ENCODE assay signal across 1 cellular context in the genomic region with DNA sequence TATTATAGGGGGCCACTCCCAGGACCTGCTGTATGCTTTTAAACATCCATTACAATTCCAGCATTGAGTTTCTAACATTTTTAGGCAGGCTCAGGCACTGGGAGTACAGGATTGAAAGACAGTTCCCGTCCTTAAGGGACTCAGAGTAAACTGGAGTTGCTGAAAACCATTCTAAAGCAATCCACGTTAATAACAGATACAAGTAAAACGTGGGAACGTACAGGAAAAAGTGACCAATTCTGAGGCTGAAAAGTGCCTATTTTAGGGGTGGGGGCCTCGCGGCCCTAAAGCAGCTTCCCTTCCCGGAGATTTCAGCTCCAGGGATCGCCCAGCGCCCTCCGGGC.
TF ChIP-seq lines count a peak whose summit lies in the region.

No MANE protein-coding gene starts in this region.

TF ChIP-seq in GM12878, 131 proteins besides CTCF, POLR2A, EP300 and RAD21 (continued from another document):
- TF ChIP-seq CBX3 (IDR thresholded peaks at IDR 0.05; ENCODE audit: borderline replicate concordance, low read depth) (no peak), TCF3 (IDR thresholded peaks at IDR 0.05; ENCODE audit: borderline replicate concordance, insufficient read depth, low read depth, low read length) (no peak), FOXM1 (IDR thresholded peaks at IDR 0.05; ENCODE audit: low read depth, low read length) (0 out of 2 replicates have a peak, but pooled peaks have one; percentile 16), SP1 (IDR thresholded peaks at IDR 0.05; ENCODE audit: low read depth, low read length) (no peak), LARP7 (IDR thresholded peaks at IDR 0.05) (no peak), CEBPB (IDR thresholded peaks at IDR 0.05; ENCODE audit: borderline replicate concordance in 1 of 2, low read depth in 2 of 2, low read length in 2 of 2) (no peak), NR2C1 (IDR thresholded peaks at IDR 0.05) (no peak), SMAD1 (IDR thresholded peaks at IDR 0.05; ENCODE audit: low read depth, partially characterized antibody) (no peak), NFIC (IDR thresholded peaks at IDR 0.05; ENCODE audit: low read depth, low read length) (peak; percentile 9; the same call in 1 of the 2 replicates), IKZF1 (conservative IDR thresholded peaks at IDR 0.05) (no peak), RFX5 (IDR thresholded peaks at IDR 0.05; ENCODE audit: low read depth, low read length) (no peak), STAT3 (IDR thresholded peaks at IDR 0.05; ENCODE audit: low read depth, low read length) (no peak), POLR2AphosphoS5 (IDR thresholded peaks at IDR 0.05; ENCODE audit: low read length) (0 out of 2 replicates have a peak, but pooled peaks have one; percentile 4)
- TF ChIP-seq, protein P1, sequence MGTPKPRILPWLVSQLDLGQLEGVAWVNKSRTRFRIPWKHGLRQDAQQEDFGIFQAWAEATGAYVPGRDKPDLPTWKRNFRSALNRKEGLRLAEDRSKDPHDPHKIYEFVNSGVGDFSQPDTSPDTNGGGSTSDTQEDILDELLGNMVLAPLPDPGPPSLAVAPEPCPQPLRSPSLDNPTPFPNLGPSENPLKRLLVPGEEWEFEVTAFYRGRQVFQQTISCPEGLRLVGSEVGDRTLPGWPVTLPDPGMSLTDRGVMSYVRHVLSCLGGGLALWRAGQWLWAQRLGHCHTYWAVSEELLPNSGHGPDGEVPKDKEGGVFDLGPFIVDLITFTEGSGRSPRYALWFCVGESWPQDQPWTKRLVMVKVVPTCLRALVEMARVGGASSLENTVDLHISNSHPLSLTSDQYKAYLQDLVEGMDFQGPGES (IDR thresholded peaks at IDR 0.05) = no peak
- TF ChIP-seq, protein P2, sequence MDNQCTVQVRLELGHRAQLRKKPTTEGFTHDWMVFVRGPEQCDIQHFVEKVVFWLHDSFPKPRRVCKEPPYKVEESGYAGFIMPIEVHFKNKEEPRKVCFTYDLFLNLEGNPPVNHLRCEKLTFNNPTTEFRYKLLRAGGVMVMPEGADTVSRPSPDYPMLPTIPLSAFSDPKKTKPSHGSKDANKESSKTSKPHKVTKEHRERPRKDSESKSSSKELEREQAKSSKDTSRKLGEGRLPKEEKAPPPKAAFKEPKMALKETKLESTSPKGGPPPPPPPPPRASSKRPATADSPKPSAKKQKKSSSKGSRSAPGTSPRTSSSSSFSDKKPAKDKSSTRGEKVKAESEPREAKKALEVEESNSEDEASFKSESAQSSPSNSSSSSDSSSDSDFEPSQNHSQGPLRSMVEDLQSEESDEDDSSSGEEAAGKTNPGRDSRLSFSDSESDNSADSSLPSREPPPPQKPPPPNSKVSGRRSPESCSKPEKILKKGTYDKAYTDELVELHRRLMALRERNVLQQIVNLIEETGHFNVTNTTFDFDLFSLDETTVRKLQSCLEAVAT (IDR thresholded peaks at IDR 0.05) = no peak
- TF ChIP-seq, protein P3, sequence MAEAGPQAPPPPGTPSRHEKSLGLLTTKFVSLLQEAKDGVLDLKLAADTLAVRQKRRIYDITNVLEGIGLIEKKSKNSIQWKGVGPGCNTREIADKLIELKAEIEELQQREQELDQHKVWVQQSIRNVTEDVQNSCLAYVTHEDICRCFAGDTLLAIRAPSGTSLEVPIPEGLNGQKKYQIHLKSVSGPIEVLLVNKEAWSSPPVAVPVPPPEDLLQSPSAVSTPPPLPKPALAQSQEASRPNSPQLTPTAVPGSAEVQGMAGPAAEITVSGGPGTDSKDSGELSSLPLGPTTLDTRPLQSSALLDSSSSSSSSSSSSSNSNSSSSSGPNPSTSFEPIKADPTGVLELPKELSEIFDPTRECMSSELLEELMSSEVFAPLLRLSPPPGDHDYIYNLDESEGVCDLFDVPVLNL (IDR thresholded peaks at IDR 0.05; ENCODE audit: low read depth, low read length) = no peak
- TF ChIP-seq, protein P4, sequence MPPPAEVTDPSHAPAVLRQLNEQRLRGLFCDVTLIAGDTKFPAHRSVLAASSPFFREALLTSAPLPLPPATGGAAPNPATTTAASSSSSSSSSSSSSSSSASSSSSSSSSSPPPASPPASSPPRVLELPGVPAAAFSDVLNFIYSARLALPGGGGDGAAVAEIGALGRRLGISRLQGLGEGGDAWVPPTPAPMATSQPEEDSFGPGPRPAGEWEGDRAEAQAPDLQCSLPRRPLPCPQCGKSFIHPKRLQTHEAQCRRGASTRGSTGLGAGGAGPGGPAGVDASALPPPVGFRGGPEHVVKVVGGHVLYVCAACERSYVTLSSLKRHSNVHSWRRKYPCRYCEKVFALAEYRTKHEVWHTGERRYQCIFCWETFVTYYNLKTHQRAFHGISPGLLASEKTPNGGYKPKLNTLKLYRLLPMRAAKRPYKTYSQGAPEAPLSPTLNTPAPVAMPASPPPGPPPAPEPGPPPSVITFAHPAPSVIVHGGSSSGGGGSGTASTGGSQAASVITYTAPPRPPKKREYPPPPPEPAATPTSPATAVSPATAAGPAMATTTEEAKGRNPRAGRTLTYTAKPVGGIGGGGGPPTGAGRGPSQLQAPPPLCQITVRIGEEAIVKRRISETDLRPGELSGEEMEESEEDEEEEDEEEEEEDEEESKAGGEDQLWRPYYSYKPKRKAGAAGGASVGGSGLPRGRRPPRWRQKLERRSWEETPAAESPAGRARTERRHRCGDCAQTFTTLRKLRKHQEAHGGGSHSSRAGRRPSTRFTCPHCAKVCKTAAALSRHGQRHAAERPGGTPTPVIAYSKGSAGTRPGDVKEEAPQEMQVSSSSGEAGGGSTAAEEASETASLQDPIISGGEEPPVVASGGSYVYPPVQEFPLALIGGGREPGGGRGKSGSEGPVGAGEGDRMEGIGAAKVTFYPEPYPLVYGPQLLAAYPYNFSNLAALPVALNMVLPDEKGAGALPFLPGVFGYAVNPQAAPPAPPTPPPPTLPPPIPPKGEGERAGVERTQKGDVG (CRISPR knock-in tag; IDR thresholded peaks at IDR 0.05) = no peak
- TF ChIP-seq, protein P5, sequence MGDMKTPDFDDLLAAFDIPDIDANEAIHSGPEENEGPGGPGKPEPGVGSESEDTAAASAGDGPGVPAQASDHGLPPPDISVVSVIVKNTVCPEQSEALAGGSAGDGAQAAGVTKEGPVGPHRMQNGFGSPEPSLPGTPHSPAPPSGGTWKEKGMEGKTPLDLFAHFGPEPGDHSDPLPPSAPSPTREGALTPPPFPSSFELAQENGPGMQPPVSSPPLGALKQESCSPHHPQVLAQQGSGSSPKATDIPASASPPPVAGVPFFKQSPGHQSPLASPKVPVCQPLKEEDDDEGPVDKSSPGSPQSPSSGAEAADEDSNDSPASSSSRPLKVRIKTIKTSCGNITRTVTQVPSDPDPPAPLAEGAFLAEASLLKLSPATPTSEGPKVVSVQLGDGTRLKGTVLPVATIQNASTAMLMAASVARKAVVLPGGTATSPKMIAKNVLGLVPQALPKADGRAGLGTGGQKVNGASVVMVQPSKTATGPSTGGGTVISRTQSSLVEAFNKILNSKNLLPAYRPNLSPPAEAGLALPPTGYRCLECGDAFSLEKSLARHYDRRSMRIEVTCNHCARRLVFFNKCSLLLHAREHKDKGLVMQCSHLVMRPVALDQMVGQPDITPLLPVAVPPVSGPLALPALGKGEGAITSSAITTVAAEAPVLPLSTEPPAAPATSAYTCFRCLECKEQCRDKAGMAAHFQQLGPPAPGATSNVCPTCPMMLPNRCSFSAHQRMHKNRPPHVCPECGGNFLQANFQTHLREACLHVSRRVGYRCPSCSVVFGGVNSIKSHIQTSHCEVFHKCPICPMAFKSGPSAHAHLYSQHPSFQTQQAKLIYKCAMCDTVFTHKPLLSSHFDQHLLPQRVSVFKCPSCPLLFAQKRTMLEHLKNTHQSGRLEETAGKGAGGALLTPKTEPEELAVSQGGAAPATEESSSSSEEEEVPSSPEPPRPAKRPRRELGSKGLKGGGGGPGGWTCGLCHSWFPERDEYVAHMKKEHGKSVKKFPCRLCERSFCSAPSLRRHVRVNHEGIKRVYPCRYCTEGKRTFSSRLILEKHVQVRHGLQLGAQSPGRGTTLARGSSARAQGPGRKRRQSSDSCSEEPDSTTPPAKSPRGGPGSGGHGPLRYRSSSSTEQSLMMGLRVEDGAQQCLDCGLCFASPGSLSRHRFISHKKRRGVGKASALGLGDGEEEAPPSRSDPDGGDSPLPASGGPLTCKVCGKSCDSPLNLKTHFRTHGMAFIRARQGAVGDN (IDR thresholded peaks at IDR 0.05) = no peak
- TF ChIP-seq, protein P6, sequence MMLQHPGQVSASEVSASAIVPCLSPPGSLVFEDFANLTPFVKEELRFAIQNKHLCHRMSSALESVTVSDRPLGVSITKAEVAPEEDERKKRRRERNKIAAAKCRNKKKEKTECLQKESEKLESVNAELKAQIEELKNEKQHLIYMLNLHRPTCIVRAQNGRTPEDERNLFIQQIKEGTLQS (IDR thresholded peaks at IDR 0.05; ENCODE audit: borderline replicate concordance, extremely low read depth, low read depth, low read length) = 0 out of 2 replicates have a peak, but pooled peaks have one; percentile 6
